In the genomic region with DNA sequence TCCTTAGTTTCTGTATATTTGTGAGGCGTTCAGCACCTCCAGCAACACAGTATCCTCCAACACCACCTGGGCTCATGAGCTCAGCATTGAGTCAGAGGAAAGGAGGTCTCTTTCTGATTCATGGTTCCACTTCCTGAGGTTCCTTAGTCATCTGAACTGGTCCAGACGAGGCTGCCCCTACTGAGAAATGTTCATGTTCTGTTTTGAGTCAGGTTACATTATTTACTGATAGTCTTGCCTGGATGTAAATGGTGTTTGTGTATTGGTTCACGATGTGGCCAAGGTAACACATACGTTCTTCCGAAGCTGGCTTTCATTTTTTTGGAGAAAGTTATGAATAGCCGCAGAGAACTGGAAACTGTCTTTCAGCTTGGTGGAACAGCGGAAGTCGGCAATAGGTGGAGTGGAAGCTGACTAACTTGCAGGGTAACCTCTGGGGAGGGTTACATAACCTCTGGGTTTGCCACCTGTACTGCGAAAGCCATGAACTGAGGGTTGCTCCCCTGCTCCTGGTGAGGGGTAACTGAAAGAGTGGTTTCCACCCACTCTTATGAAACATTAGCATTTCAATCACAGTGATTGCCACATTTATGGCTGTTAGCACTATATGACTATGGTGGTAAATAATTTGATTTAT, we compare ENCODE assay signal across 8 cellular contexts. TPM values are rescaled to one million over a fixed set of nuclear protein-coding genes. Genes with fewer than 3 reads are reported as not detected.
A peak's percentile ranks its signal among the peaks of the same experiment; 100 is the strongest.
DNase-seq lines count a peak whose midpoint lies in the region; ATAC-seq, FAIRE-seq and TF ChIP-seq lines count a peak whose summit lies in the region.

No MANE protein-coding gene starts in this region.

- peak overlapping the region; percentile 42 for H3K27ac Mint-ChIP-seq in activated naive CD8-positive, alpha-beta T cell treated with anti-CD3 and anti-CD28 coated beads, Interleukin-2, amount 10 ng/mL, durations not matched to agents 7 days and 5 days

- TF ChIP-seq CTCF in D721Med (IDR thresholded peaks at IDR 0.05; ENCODE audit: insufficient read depth, missing control alignments): no peak

- H3K4me3 Mint-ChIP-seq in activated naive CD8-positive, alpha-beta T cell treated with anti-CD3 and anti-CD28 coated beads, Interleukin-2, amount 10 ng/mL, durations not matched to agents 7 days and 5 days: peak overlapping the region; percentile 56

- no peaks in the 10 kb centered on the region for H3K9me3 Mint-ChIP-seq in activated naive CD8-positive, alpha-beta T cell treated with anti-CD3 and anti-CD28 coated beads, Interleukin-2, amount 10 ng/mL, durations not matched to agents 7 days and 5 days

- FAIRE-seq in D721Med (lab: Jason Lieb, UNC): no peak

- no peaks in the 10 kb centered on the region for H3K36me3 Mint-ChIP-seq in activated naive CD8-positive, alpha-beta T cell treated with anti-CD3 and anti-CD28 coated beads, Interleukin-2, amount 10 ng/mL, durations not matched to agents 7 days and 5 days

- peak; percentile 69 for DNase-seq in SIG-M5 treated with dmso at 0.1 percent for 504 hours (lab: John Stamatoyannopoulos, UW; ENCODE audit: unreplicated experiment)
- no peak for DNase-seq in activated naive CD8-positive, alpha-beta T cell treated with anti-CD3 and anti-CD28 coated beads, Interleukin-2, amount 10 ng/mL, durations not matched to agents 7 days and 5 days
- DNase-seq in stimulated activated CD4-positive, alpha-beta T cell treated with anti-CD3 and anti-CD28 coated beads, Interleukin-12 subunit alpha, Interleukin-12 subunit beta, amount 100 ng/mL, for 48 hours (ENCODE audit: low read depth in 2 of 3, low spot score in 1 of 3): peak; percentile 52 to 63 (median 59)
- DNase-seq in cerebellum (ENCODE audit: low spot score): no peak
- DNase-seq in D721Med (ENCODE audit: insufficient read length, low spot score): no peak
- DNase-seq in GDM1 (lab: John Stamatoyannopoulos, UW): no peak

- H3K4me1 Mint-ChIP-seq in activated naive CD8-positive, alpha-beta T cell treated with anti-CD3 and anti-CD28 coated beads, Interleukin-2, amount 10 ng/mL, durations not matched to agents 7 days and 5 days: peaks cover 14% of the 10 kb centered on the region

- POLR2A ChIA-PET in activated naive CD8-positive, alpha-beta T cell treated with anti-CD3 and anti-CD28 coated beads, Interleukin-2, amount 10 ng/mL, durations not matched to agents 7 days and 5 days (lab: Charles Lee): interaction anchor here (1.6 kb wide), 1 partner anchor 42 kb away, joined by 5 read pairs; no protein-coding TSS in a partner anchor

- H3K27me3 Mint-ChIP-seq in activated naive CD8-positive, alpha-beta T cell treated with anti-CD3 and anti-CD28 coated beads, Interleukin-2, amount 10 ng/mL, durations not matched to agents 7 days and 5 days: peaks cover 28% of the 10 kb centered on the region

- peak; percentile 76 for ATAC-seq in GM18873 (IDR thresholded peaks at IDR 0.05; ENCODE audit: low FRiP score, unreplicated experiment)
- peak; percentile 55 for ATAC-seq in HG03025 (IDR thresholded peaks at IDR 0.05; ENCODE audit: low FRiP score, unreplicated experiment)
- peak; percentile 87 for ATAC-seq in activated naive CD8-positive, alpha-beta T cell treated with anti-CD3 and anti-CD28 coated beads, Interleukin-2, amount 10 ng/mL, durations not matched to agents 7 days and 5 days (ENCODE audit: low read depth)

RNA-seq across cellular contexts. Expression of gene MANSC4, which starts 42.2 kb away (rescaled TPM):
- not detected for total RNA-seq in activated naive CD8-positive, alpha-beta T cell treated with anti-CD3 and anti-CD28 coated beads, Interleukin-2, amount 10 ng/mL, durations not matched to agents 7 days and 5 days
- total RNA-seq in cerebellum: 0.27 TPM

RNA-seq across cellular contexts. Expression of gene KLHL42, which starts 42.2 kb away (rescaled TPM):
- 10 to 100 TPM; 16.8 to 17.7 TPM for total RNA-seq in activated naive CD8-positive, alpha-beta T cell treated with anti-CD3 and anti-CD28 coated beads, Interleukin-2, amount 10 ng/mL, durations not matched to agents 7 days and 5 days
- total RNA-seq in cerebellum: 59.2 TPM

Comparison
In these comparisons a context has a peak if more than half of its experiments do, and no peak if none do; other contexts are left out.
1. DNase-seq: peak in SIG-M5 treated with dmso at 0.1 percent for 504 hours (single experiment) and stimulated activated CD4-positive, alpha-beta T cell treated with anti-CD3 and anti-CD28 coated beads, Interleukin-12 subunit alpha, Interleukin-12 subunit beta, amount 100 ng/mL, for 48 hours (3 of 3); none in activated naive CD8-positive, alpha-beta T cell treated with anti-CD3 and anti-CD28 coated beads, Interleukin-2, amount 10 ng/mL, durations not matched to agents 7 days and 5 days (single experiment), cerebellum (single experiment), D721Med (single experiment) and GDM1 (single experiment).
2. Peak in every context shown above with its lines, with median percentiles within 50 percentile points of each other: ATAC-seq.